In genomic region chr3:69324362-69325025, GRCh38 we compare ENCODE assay signal across 1 cellular context.
TF ChIP-seq lines count a peak whose summit lies in the region.

No MANE protein-coding gene starts in this region.

TF ChIP-seq in GM12878, 131 proteins besides CTCF, POLR2A, EP300 and RAD21 (continued from another document):
- TF ChIP-seq BCLAF1 (IDR thresholded peaks at IDR 0.05) = no peak
- no peak for TF ChIP-seq SUPT20H (IDR thresholded peaks at IDR 0.05; ENCODE audit: borderline replicate concordance, control insufficient read depth, low read depth, low read length)
- no peak for TF ChIP-seq IRF4 (IDR thresholded peaks at IDR 0.05; ENCODE audit: low read depth, low read length)
- no peak for TF ChIP-seq E2F8 (IDR thresholded peaks at IDR 0.05; ENCODE audit: low read depth, partially characterized antibody)
- TF ChIP-seq ZNF207 (IDR thresholded peaks at IDR 0.05; ENCODE audit: borderline replicate concordance) = no peak
- TF ChIP-seq RBBP5 (conservative IDR thresholded peaks at IDR 0.05) = no peak
- TF ChIP-seq CBFB (IDR thresholded peaks at IDR 0.05; ENCODE audit: low read depth) = no peak
- TF ChIP-seq ESRRA (IDR thresholded peaks at IDR 0.05; ENCODE audit: low read length) = no peak
- TF ChIP-seq HDGF (IDR thresholded peaks at IDR 0.05) = no peak
- no peak for TF ChIP-seq BMI1 (IDR thresholded peaks at IDR 0.05; ENCODE audit: borderline replicate concordance)
- TF ChIP-seq SMAD5 (IDR thresholded peaks at IDR 0.05; ENCODE audit: low read depth) = no peak
- no peak for TF ChIP-seq CHD1 (IDR thresholded peaks at IDR 0.05; ENCODE audit: low read depth, low read length)
- no peak for TF ChIP-seq YBX1 (IDR thresholded peaks at IDR 0.05)
- no peak for TF ChIP-seq NKRF (conservative IDR thresholded peaks at IDR 0.05)
- TF ChIP-seq NFXL1 (IDR thresholded peaks at IDR 0.05; ENCODE audit: borderline replicate concordance) = no peak
- TF ChIP-seq IKZF2 (IDR thresholded peaks at IDR 0.05) = peak; percentile 44 to 55; a peak in 3 of 4 replicates
- TF ChIP-seq ASH2L (IDR thresholded peaks at IDR 0.05; ENCODE audit: borderline replicate concordance, low read depth) = no peak
- peak; percentile 82 for TF ChIP-seq ZNF24 (IDR thresholded peaks at IDR 0.05)
- no peak for TF ChIP-seq MXI1 (IDR thresholded peaks at IDR 0.05; ENCODE audit: low read depth, low read length)
- peak; percentile 24; the same call in 1 of the 2 replicates for TF ChIP-seq ZNF384 (IDR thresholded peaks at IDR 0.05; ENCODE audit: borderline replicate concordance, low read depth, low read length)
- TF ChIP-seq JUNB (IDR thresholded peaks at IDR 0.05) = no peak
- TF ChIP-seq ZBTB4 (CRISPR knock-in tag; IDR thresholded peaks at IDR 0.05) = no peak
- TF ChIP-seq SIX5 (IDR thresholded peaks at IDR 0.05; ENCODE audit: low read depth, low read length, severe bottlenecking) = no peak
- no peak for TF ChIP-seq RB1 (IDR thresholded peaks at IDR 0.05; ENCODE audit: borderline replicate concordance)
- no peak for TF ChIP-seq ZZZ3 (IDR thresholded peaks at IDR 0.05; ENCODE audit: control insufficient read depth, insufficient read length, low read depth)
- 0 out of 3 replicates have a peak, but pooled peaks have one; percentile 15 for TF ChIP-seq POU2F2 (IDR thresholded peaks at IDR 0.05; ENCODE audit: borderline replicate concordance, low read depth, low read length)
- TF ChIP-seq ZBED1 (IDR thresholded peaks at IDR 0.05; ENCODE audit: borderline replicate concordance) = no peak
- TF ChIP-seq RELB (IDR thresholded peaks at IDR 0.05; ENCODE audit: low read depth) = 0 out of 2 replicates have a peak, but pooled peaks have one; percentile 30
- TF ChIP-seq SUZ12 (IDR thresholded peaks at IDR 0.05; ENCODE audit: unreplicated experiment) = no peak
- peak; percentile 93 for TF ChIP-seq SMC3 (IDR thresholded peaks at IDR 0.05; ENCODE audit: borderline replicate concordance, low read length)
- TF ChIP-seq RUNX3 (IDR thresholded peaks at IDR 0.05; ENCODE audit: low read length) = peak; percentile 50
- no peak for TF ChIP-seq USF1 (IDR thresholded peaks at IDR 0.05; ENCODE audit: borderline replicate concordance, extremely low read length, insufficient read depth, low read depth, low read length)
- TF ChIP-seq STAT3 (IDR thresholded peaks at IDR 0.05; ENCODE audit: low read depth, low read length) = no peak
- no peak for TF ChIP-seq NFYA (IDR thresholded peaks at IDR 0.05; ENCODE audit: borderline replicate concordance, low read depth, low read length)
- no peak for TF ChIP-seq TCF12 (IDR thresholded peaks at IDR 0.05; ENCODE audit: low read depth, low read length)
- TF ChIP-seq RELA (IDR thresholded peaks at IDR 0.05; ENCODE audit: borderline replicate concordance, partially characterized antibody) = no peak
- peak; percentile 49; the same call in 1 of the 2 replicates for TF ChIP-seq YY1 (IDR thresholded peaks at IDR 0.05; ENCODE audit: low read depth, low read length)
- no peak for TF ChIP-seq KLF5 (IDR thresholded peaks at IDR 0.05; ENCODE audit: partially characterized antibody)
- 0 out of 2 replicates have a peak, but pooled peaks have one; percentile 26 for TF ChIP-seq GATAD2B (conservative IDR thresholded peaks at IDR 0.05; ENCODE audit: low read depth)
- TF ChIP-seq MLLT1 (IDR thresholded peaks at IDR 0.05) = no peak
- no peak for TF ChIP-seq CREB1 (IDR thresholded peaks at IDR 0.05; ENCODE audit: low read depth)
- no peak for TF ChIP-seq JUND (IDR thresholded peaks at IDR 0.05; ENCODE audit: low read depth, low read length)
- no peak for TF ChIP-seq ATF2 (IDR thresholded peaks at IDR 0.05; ENCODE audit: low read length)
- no peak for TF ChIP-seq NFIC (IDR thresholded peaks at IDR 0.05; ENCODE audit: low read depth, low read length)
- TF ChIP-seq SIN3A (IDR thresholded peaks at IDR 0.05; ENCODE audit: low read depth, low read length) = no peak
- TF ChIP-seq BRCA1 (IDR thresholded peaks at IDR 0.05; ENCODE audit: low read depth, low read length) = no peak
